ENCODE assay signal across 2 cellular contexts in the genomic region with DNA sequence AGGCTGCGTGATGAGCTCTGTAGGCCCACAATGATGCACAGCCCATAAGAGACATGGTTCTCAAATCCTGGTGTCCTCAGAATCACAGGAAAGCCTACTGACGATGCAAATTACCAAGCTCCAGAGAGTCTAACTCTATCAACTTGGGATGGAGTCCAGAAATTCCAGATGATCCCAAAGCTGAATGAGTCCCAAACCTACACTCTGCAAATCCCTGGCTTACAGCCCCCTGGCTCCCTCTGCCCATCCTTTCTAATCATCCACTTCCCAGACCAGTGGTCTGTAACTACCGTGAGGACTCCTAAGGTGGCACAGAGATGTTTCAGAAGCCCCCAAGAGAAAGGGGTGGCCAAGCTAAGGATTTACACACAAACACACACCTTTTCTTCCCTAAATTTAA.
TF ChIP-seq lines count a peak whose summit lies in the region.

No MANE protein-coding gene starts in this region.

TF ChIP-seq in HepG2, 621 proteins besides CTCF, POLR2A, EP300 and RAD21:
- TF ChIP-seq FOXJ3 (CRISPR knock-in tag; IDR thresholded peaks at IDR 0.05; ENCODE audit: borderline replicate concordance), result no peak
- no peak for TF ChIP-seq ZFP90 (CRISPR knock-in tag; IDR thresholded peaks at IDR 0.05; ENCODE audit: borderline replicate concordance)
- TF ChIP-seq ZKSCAN8 (CRISPR knock-in tag; IDR thresholded peaks at IDR 0.05; ENCODE audit: borderline replicate concordance), result no peak
- no peak for TF ChIP-seq TGIF2 (CRISPR knock-in tag; IDR thresholded peaks at IDR 0.05)
- no peak for TF ChIP-seq NFKBIZ (CRISPR knock-in tag; IDR thresholded peaks at IDR 0.05)
- TF ChIP-seq RBM22 (optimal IDR thresholded peaks at IDR 0.05; ENCODE audit: low read length), result peak; percentile 34
- no peak for TF ChIP-seq ZFP36L2 (CRISPR knock-in tag; IDR thresholded peaks at IDR 0.05)
- no peak for TF ChIP-seq ZBTB42 (CRISPR knock-in tag; IDR thresholded peaks at IDR 0.05)
- TF ChIP-seq NR2F6 (IDR thresholded peaks at IDR 0.05), result no peak
- no peak for TF ChIP-seq NR2F6 (CRISPR knock-in tag; IDR thresholded peaks at IDR 0.05)
- no peak for TF ChIP-seq ATF1 (CRISPR knock-in tag; IDR thresholded peaks at IDR 0.05)
- 0 out of 2 replicates have a peak, but pooled peaks have one; percentile 28 for TF ChIP-seq SSRP1 (CRISPR knock-in tag; IDR thresholded peaks at IDR 0.05)
- no peak for TF ChIP-seq GPN1 (CRISPR knock-in tag; IDR thresholded peaks at IDR 0.05; ENCODE audit: borderline replicate concordance)
- TF ChIP-seq TRIM24 (CRISPR knock-in tag; IDR thresholded peaks at IDR 0.05), result no peak
- no peak for TF ChIP-seq ZNF335 (CRISPR knock-in tag; IDR thresholded peaks at IDR 0.05)
- no peak for TF ChIP-seq KMT2A (CRISPR knock-in tag; IDR thresholded peaks at IDR 0.05)
- 0 out of 2 replicates have a peak, but pooled peaks have one; percentile 14 for TF ChIP-seq POLR2AphosphoS5 (IDR thresholded peaks at IDR 0.05; ENCODE audit: low read depth, low read length)
- TF ChIP-seq SNRNP70 (IDR thresholded peaks at IDR 0.05; ENCODE audit: low read depth, low read length), result no peak
- no peak for TF ChIP-seq ZNF562 (CRISPR knock-in tag; IDR thresholded peaks at IDR 0.05; ENCODE audit: borderline replicate concordance)
- TF ChIP-seq ZNF263 (CRISPR knock-in tag; IDR thresholded peaks at IDR 0.05), result no peak

TF ChIP-seq in PFSK-1, 5 proteins besides CTCF, POLR2A, EP300 and RAD21:
- peak; percentile 8; the same call in 1 of the 2 replicates for TF ChIP-seq POLR2AphosphoS5 (IDR thresholded peaks at IDR 0.05; ENCODE audit: low read depth, low read length)
- TF ChIP-seq SIN3A (IDR thresholded peaks at IDR 0.05; ENCODE audit: borderline replicate concordance, insufficient read depth, low read length), result no peak
